In the genomic region with DNA sequence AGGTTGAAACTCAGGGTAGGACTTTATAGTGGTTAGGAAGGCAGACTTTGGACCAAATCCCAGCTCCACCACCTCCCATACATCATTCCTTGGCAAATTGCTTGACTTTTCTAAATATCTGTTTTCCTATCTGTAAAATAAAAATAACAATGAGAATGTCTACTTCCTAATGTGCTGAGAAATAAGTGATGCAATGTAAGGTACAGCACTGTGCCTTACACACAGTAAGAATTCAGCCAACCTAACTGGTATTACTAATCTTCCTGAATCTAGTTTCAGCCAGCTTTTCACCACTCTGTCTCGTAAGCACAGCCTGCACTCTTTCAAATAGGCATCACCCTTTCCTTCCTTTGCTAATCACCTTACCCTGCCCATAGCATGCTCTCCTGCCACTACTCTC, we compare ENCODE assay signal across 26 cellular contexts. TPM values are rescaled to one million over a fixed set of nuclear protein-coding genes. Genes with fewer than 3 reads are reported as not detected.
"Had no signal": no experiment of that assay in that cellular context is flagged by ENCODE, and none has a peak within 500 bp of the region (broad histone marks: within the 10 kb centered on the region; RNA-seq: fewer than 3 reads in every experiment).

No MANE protein-coding gene starts in this region.

- H3K27me3 ChIP-seq: pancreas, vagina had no signal

- H3K9me3 Mint-ChIP-seq: activated CD4-positive, alpha-beta T cell treated with anti-CD3 and anti-CD28 coated beads, Interleukin-2, amount 10 ng/mL, durations not matched to agents 24 days and 14 days; activated CD8-positive, alpha-beta T cell treated with anti-CD3 and anti-CD28 coated beads for 36 hours; dendritic cell treated with granulocyte-macrophage colony-stimulating factor and Interleukin-4, amounts not matched to agents 40 ng/mL and 50 ng/mL, for 4 days; type B pancreatic cell had no signal

- ATAC-seq: activated CD8-positive, alpha-beta T cell treated with anti-CD3 and anti-CD28 coated beads for 36 hours; gastroesophageal sphincter; psoas muscle; right cardiac atrium; T-helper 17 cell had no signal

- H3K36me3 Mint-ChIP-seq: activated naive CD8-positive, alpha-beta T cell; type B pancreatic cell had no signal

- DNase-seq: activated CD4-positive, alpha-beta T cell treated with anti-CD3 and anti-CD28 coated beads, Interleukin-2, amount 10 ng/mL, durations not matched to agents 24 days and 14 days; activated CD4-positive, CD25-positive, alpha-beta regulatory T cell; activated CD8-positive, alpha-beta T cell treated with anti-CD3 and anti-CD28 coated beads for 36 hours; activated gamma-delta T cell treated with Interleukin-2 at 50 U/mL for 16 hours; amniotic stem cell; effector CD4-positive, alpha-beta T cell; erythroblast; head of caudate nucleus; hypothalamus; mesenchymal stem cell; psoas muscle; right cardiac atrium; stimulated activated CD4-positive, alpha-beta T cell treated with anti-CD3 and anti-CD28 coated beads, Interleukin-4, amount 100 ng/mL, for 24 hours; stimulated activated naive CD4-positive, alpha-beta T cell treated with Interleukin-2 at 50 U/mL for 16 hours; T-helper 17 cell had no signal

- H3K9me3 ChIP-seq: neutrophil, pancreas, psoas muscle, thoracic aorta, vagina had no signal

- H3K4me3 ChIP-seq: gastroesophageal sphincter, pancreas, psoas muscle, thoracic aorta, vagina had no signal

- H3K27me3 Mint-ChIP-seq: activated naive CD8-positive, alpha-beta T cell had no signal

- H3K4me1 ChIP-seq: gastroesophageal sphincter, psoas muscle, vagina had no signal

- H3K4me1 Mint-ChIP-seq: activated CD4-positive, alpha-beta T cell treated with anti-CD3 and anti-CD28 coated beads, Interleukin-2, amount 10 ng/mL, durations not matched to agents 24 days and 14 days; T-helper 17 cell had no signal

- H3K27ac ChIP-seq: gastroesophageal sphincter, neutrophil, pancreas, psoas muscle, thoracic aorta, vagina had no signal

- H3K27ac Mint-ChIP-seq: activated CD4-positive, alpha-beta T cell treated with anti-CD3 and anti-CD28 coated beads, Interleukin-2, amount 10 ng/mL, durations not matched to agents 24 days and 14 days; activated CD8-positive, alpha-beta T cell treated with anti-CD3 and anti-CD28 coated beads for 36 hours; activated naive CD8-positive, alpha-beta T cell; dendritic cell treated with granulocyte-macrophage colony-stimulating factor and Interleukin-4, amounts not matched to agents 40 ng/mL and 50 ng/mL, for 4 days; nephron; T-helper 17 cell; type B pancreatic cell had no signal

- H3K36me3 ChIP-seq: gastroesophageal sphincter, neutrophil, pancreas, thoracic aorta, vagina had no signal

- H3K4me3 Mint-ChIP-seq: activated CD4-positive, alpha-beta T cell treated with anti-CD3 and anti-CD28 coated beads, Interleukin-2, amount 10 ng/mL, durations not matched to agents 24 days and 14 days; activated CD8-positive, alpha-beta T cell treated with anti-CD3 and anti-CD28 coated beads for 36 hours; activated naive CD8-positive, alpha-beta T cell; dendritic cell treated with granulocyte-macrophage colony-stimulating factor and Interleukin-4, amounts not matched to agents 40 ng/mL and 50 ng/mL, for 4 days; nephron; T-helper 17 cell; type B pancreatic cell had no signal

RNA-seq across cellular contexts. Expression of a gene that starts 9.7 kb away (rescaled TPM):
- total RNA-seq: activated CD4-positive, alpha-beta T cell treated with anti-CD3 and anti-CD28 coated beads, Interleukin-2, amount 10 ng/mL, durations not matched to agents 24 days and 14 days; activated CD8-positive, alpha-beta T cell treated with anti-CD3 and anti-CD28 coated beads for 36 hours; cardiac septum; myocyte; right cardiac atrium; T-helper 17 cell; thoracic aorta had no signal
